ENCODE assay signal across 15 cellular contexts in genomic region chrX:131322646-131323045, GRCh38. TPM values are rescaled to one million over a fixed set of nuclear protein-coding genes. Genes with fewer than 3 reads are reported as not detected.
A peak's percentile ranks its signal among the peaks of the same experiment; 100 is the strongest.
DNase-seq lines count a peak whose midpoint lies in the region; ATAC-seq, FAIRE-seq and TF ChIP-seq lines count a peak whose summit lies in the region.
"Had no signal": no experiment of that assay in that cellular context is flagged by ENCODE, and none has a peak within 500 bp of the region (broad histone marks: within the 10 kb centered on the region; RNA-seq: fewer than 3 reads in every experiment).

No MANE protein-coding gene starts in this region.

- no peak overlapping the region for H3K9ac ChIP-seq in astrocyte (ENCODE audit: low read length)

- H3K9me3 ChIP-seq in astrocyte (ENCODE audit: insufficient read depth, low read depth, low read length) = no peaks in the 10 kb centered on the region
- H3K9me3 ChIP-seq: BE2C had no signal

- H4K20me1 ChIP-seq in astrocyte (ENCODE audit: insufficient read depth, low read length) = no peaks in the 10 kb centered on the region

- no peaks in the 10 kb centered on the region for H3K9me3 Mint-ChIP-seq in astrocyte (ENCODE audit: unreplicated experiment)

- no peak for TF ChIP-seq CTCF in astrocyte (IDR thresholded peaks at IDR 0.05; ENCODE audit: insufficient read depth, low read depth, low read length)

- peak; percentile 44 for DNase-seq in Daoy (ENCODE audit: low read depth)
- no peak for DNase-seq in astrocyte (ENCODE audit: low read depth)
- peak; percentile 1 for DNase-seq in iris pigment epithelial cell (ENCODE audit: low read depth)
- no peak for DNase-seq in COLO668 (lab: John Stamatoyannopoulos, UW; ENCODE audit: unreplicated experiment)
- no peak for DNase-seq in DMS53 (lab: John Stamatoyannopoulos, UW)
- DNase-seq: BE2C; CD4-positive, alpha-beta memory T cell; COR-L47; GOT3; H9 had no signal

- H3K4me1 ChIP-seq in astrocyte (ENCODE audit: insufficient read depth, low read length) = no peaks in the 10 kb centered on the region
- H3K4me1 ChIP-seq: BE2C had no signal

- ATAC-seq in GM18498 (IDR thresholded peaks at IDR 0.05; ENCODE audit: unreplicated experiment) (no peak), HG03565 (IDR thresholded peaks at IDR 0.05; ENCODE audit: unreplicated experiment) (no peak)
- ATAC-seq: GM12878 had no signal

- no peak overlapping the region for H3K4me3 Mint-ChIP-seq in astrocyte (ENCODE audit: unreplicated experiment)
- H3K4me3 Mint-ChIP-seq: CD4-positive, alpha-beta memory T cell; H9 had no signal

- peaks cover 4% of the 10 kb centered on the region for H3K4me1 Mint-ChIP-seq in astrocyte (ENCODE audit: low read depth, unreplicated experiment)
- H3K4me1 Mint-ChIP-seq: CD4-positive, alpha-beta memory T cell; H9 had no signal

- H3K79me2 ChIP-seq in astrocyte (ENCODE audit: insufficient read depth, low read length) = no peaks in the 10 kb centered on the region

- H3K36me3 Mint-ChIP-seq in astrocyte (ENCODE audit: low read depth, unreplicated experiment) = no peaks in the 10 kb centered on the region
- H3K36me3 Mint-ChIP-seq: CD4-positive, alpha-beta memory T cell had no signal

- H3K36me3 ChIP-seq in astrocyte (ENCODE audit: insufficient read depth, low read length) = no peaks in the 10 kb centered on the region
- H3K36me3 ChIP-seq: BE2C had no signal

- no peak for FAIRE-seq in astrocyte (lab: Jason Lieb, UNC)
- FAIRE-seq: A204.1, GM12878 had no signal

- no peak overlapping the region for H3K4me2 ChIP-seq in astrocyte (ENCODE audit: low read length)

- H3K27me3 Mint-ChIP-seq in astrocyte (ENCODE audit: low read depth, unreplicated experiment) = no peaks in the 10 kb centered on the region

- H3K27ac Mint-ChIP-seq in astrocyte (ENCODE audit: unreplicated experiment) = peak overlapping the region; percentile 74
- H3K27ac Mint-ChIP-seq: CD4-positive, alpha-beta memory T cell; H9 had no signal

- no peak overlapping the region for H3K27ac ChIP-seq in astrocyte (ENCODE audit: low read depth, low read length)
- H3K27ac ChIP-seq: C4-2B had no signal

- no peak overlapping the region for H2AFZ ChIP-seq in astrocyte (ENCODE audit: low read depth, low read length)

- H3K4me3 ChIP-seq in astrocyte (ENCODE audit: insufficient read depth, low read depth, low read length) = no peak overlapping the region
- H3K4me3 ChIP-seq: GM12878 had no signal

- no peaks in the 10 kb centered on the region for H3K27me3 ChIP-seq in astrocyte (ENCODE audit: insufficient read depth, low read length)
- H3K27me3 ChIP-seq: BE2C had no signal

RNA-seq across cellular contexts. Expression of gene IGSF1, which starts 33.5 kb away (rescaled TPM):
- total RNA-seq in Daoy (2014; rRNA removed; shearing (Covaris generic)) = 1.4 and 1.6 TPM in 2 replicates
- 2.5 and 3.5 TPM in 2 replicates for total RNA-seq in astrocyte
- total RNA-seq: CD4-positive, alpha-beta memory T cell had no signal

Comparison
In these comparisons a context has a peak if more than half of its experiments do, and no peak if none do; other contexts are left out.
1. DNase-seq: peak in Daoy (single experiment) and iris pigment epithelial cell (single experiment); none in astrocyte (single experiment), COLO668 (single experiment) and DMS53 (single experiment).